19 cellular contexts compared by ENCODE assay signal in genomic region chr3:118505784-118506183, GRCh38.
"Had no signal": no experiment of that assay in that cellular context is flagged by ENCODE, and none has a peak within 500 bp of the region (broad histone marks: within the 10 kb centered on the region; RNA-seq: fewer than 3 reads in every experiment).

No MANE protein-coding gene starts in this region.

- H3K36me3 ChIP-seq: gastrocnemius medialis, heart right ventricle, ovary, stomach, thoracic aorta, transverse colon had no signal

- H3K36me3 Mint-ChIP-seq: natural killer cell had no signal

- H3K4me3 Mint-ChIP-seq: natural killer cell, neural crest cell had no signal

- H3K4me3 ChIP-seq: dorsolateral prefrontal cortex, gastrocnemius medialis, heart right ventricle, ovary, stomach, thoracic aorta, transverse colon had no signal

- DNase-seq: cortex of kidney; dorsolateral prefrontal cortex; effector CD8-positive, alpha-beta T cell; gastrocnemius medialis; heart right ventricle; hypothalamus; kidney glomerular epithelial cell; natural killer cell; ovary; right cardiac atrium; small intestine; stimulated activated CD4-positive, alpha-beta T cell treated with anti-CD3 and anti-CD28 coated beads, Interleukin-12 subunit alpha, Interleukin-12 subunit beta, amount 100 ng/mL, for 4 hours; stimulated activated naive CD4-positive, alpha-beta T cell; stomach; substantia nigra; transverse colon had no signal

- ATAC-seq: gastrocnemius medialis, heart right ventricle, natural killer cell, right cardiac atrium had no signal

- H3K27ac Mint-ChIP-seq: natural killer cell had no signal

- H3K4me1 ChIP-seq: gastrocnemius medialis had no signal

- H3K27ac ChIP-seq: dorsolateral prefrontal cortex, gastrocnemius medialis, heart right ventricle, ovary, stomach, thoracic aorta, transverse colon had no signal

- FAIRE-seq: islet of Langerhans, small intestine had no signal

- H3K9me3 Mint-ChIP-seq: neural crest cell had no signal

- H3K9me3 ChIP-seq: gastrocnemius medialis, heart right ventricle, ovary, stomach, thoracic aorta, transverse colon had no signal

- H3K27me3 ChIP-seq: gastrocnemius medialis, heart right ventricle, ovary, stomach, transverse colon had no signal

- H3K4me1 Mint-ChIP-seq: natural killer cell had no signal
